8 cellular contexts compared by ENCODE assay signal in the genomic region with DNA sequence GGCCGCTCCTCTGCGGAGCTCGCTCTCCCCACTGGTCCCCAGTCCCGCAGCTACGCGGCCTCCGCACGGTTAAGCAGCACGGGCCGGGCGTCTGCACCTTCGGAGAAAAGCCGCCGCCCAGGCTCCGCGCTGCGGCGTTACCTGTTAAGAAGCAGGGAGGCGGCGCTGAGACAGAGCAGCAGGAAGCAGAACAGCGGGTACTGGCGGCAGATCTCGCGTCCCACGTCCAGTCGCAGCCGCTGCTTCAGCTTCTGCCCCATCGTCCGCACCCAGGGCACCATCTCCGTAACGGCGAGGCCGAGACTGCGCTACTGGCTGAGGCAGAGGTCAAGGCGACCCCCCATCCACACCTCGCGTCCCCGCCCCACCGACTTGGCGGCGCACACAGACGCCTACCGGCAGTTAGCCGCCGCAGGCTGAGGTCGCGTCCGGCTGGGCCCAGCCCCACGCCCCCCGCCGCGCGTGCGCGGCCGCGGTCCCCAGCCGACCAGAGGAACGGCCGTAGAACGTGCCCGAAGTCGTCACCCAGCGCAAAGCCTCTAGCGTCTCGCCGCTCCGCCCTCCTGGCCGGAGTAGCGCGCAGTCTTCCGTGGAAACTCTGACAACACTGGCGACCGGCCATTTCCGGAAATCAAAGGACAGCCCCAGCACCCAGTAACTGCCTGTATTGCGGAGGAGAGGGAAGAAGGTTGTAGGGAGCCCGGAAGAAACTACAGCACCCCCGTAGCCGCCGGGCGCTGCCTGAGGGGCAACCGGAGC. TPM values are rescaled to one million over a fixed set of nuclear protein-coding genes. Genes with fewer than 3 reads are reported as not detected.
A peak's percentile ranks its signal among the peaks of the same experiment; 100 is the strongest.
DNase-seq lines count a peak whose midpoint lies in the region; ATAC-seq and TF ChIP-seq lines count a peak whose summit lies in the region.

A gene with protein sequence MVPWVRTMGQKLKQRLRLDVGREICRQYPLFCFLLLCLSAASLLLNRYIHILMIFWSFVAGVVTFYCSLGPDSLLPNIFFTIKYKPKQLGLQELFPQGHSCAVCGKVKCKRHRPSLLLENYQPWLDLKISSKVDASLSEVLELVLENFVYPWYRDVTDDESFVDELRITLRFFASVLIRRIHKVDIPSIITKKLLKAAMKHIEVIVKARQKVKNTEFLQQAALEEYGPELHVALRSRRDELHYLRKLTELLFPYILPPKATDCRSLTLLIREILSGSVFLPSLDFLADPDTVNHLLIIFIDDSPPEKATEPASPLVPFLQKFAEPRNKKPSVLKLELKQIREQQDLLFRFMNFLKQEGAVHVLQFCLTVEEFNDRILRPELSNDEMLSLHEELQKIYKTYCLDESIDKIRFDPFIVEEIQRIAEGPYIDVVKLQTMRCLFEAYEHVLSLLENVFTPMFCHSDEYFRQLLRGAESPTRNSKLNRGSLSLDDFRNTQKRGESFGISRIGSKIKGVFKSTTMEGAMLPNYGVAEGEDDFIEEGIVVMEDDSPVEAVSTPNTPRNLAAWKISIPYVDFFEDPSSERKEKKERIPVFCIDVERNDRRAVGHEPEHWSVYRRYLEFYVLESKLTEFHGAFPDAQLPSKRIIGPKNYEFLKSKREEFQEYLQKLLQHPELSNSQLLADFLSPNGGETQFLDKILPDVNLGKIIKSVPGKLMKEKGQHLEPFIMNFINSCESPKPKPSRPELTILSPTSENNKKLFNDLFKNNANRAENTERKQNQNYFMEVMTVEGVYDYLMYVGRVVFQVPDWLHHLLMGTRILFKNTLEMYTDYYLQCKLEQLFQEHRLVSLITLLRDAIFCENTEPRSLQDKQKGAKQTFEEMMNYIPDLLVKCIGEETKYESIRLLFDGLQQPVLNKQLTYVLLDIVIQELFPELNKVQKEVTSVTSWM (minus strand): TSS at position 421 of the 759 bp plus-strand sequence. CDS start 140 bp downstream, at position 281.

- in situ Hi-C loops in IMR-90 (cut with MboI; ENCODE audit: low sequenced_read_pairs): no loop called here

- peak within 1 kb of the TSS; percentile 97 for H3K4ac ChIP-seq in IMR-90 (ENCODE audit: low read depth, low read length)

- peak within 1 kb of the TSS; percentile 92 for H3K9ac ChIP-seq in IMR-90 (ENCODE audit: low read depth, low read length)
- H3K9ac ChIP-seq in mucosa of rectum (ENCODE audit: low read depth in 1 of 2, low read length in 2 of 2): peak within 1 kb of the TSS; percentile 94 to 98

- peak within 1 kb of the TSS; percentile 69 for H3K18ac ChIP-seq in IMR-90 (ENCODE audit: low read depth, low read length)

- WGBS in IMR-90 (ENCODE audit: extremely low coverage in 2 of 2, insufficient read length in 1 of 2), 2 experiments: 0% methylated on average over 34 of the region's 82 CpGs; no CpG with 5 or more reads in 1 of the 2 experiments

- H4K20me1 ChIP-seq in IMR-90 (ENCODE audit: insufficient read depth, low read length) (peaks cover 5% of the 10 kb centered on the region; the same call in 1 of the 2 replicates), PC-9 (ENCODE audit: insufficient read depth) (no peaks in the 10 kb centered on the region; the same call in 1 of the 2 replicates)

- peak within 1 kb of the TSS; percentile 95 for H3K23ac ChIP-seq in IMR-90 (ENCODE audit: low read depth, low read length)

- POLR2A ChIA-PET in IMR-90 (lab: Charles Lee; ENCODE audit: unreplicated experiment) (no interaction called here), PC-9 (lab: Charles Lee; ENCODE audit: unreplicated experiment) (interaction anchor here (0.5 to 0.7 kb wide), 7 partner anchors 8 to 1257 kb away, joined by 3 to 6 read pairs (median 4); no protein-coding TSS in a partner anchor)

- BruUV-seq in IMR-90 (replicated peaks; lab: Mats Ljungman, UMichigan) (no TSS peak), PC-9 (replicated peaks; lab: Mats Ljungman, UMichigan) (no TSS peak)

- H3K9me2 ChIP-seq in PC-9 (ENCODE audit: insufficient read depth): no peaks in the 10 kb centered on the region

- TF ChIP-seq CTCF in IMR-90 (conservative IDR thresholded peaks at IDR 0.05; ENCODE audit: low read depth, low read length) (peak; percentile 10; the same call in 1 of the 2 replicates), PC-9 (conservative IDR thresholded peaks at IDR 0.05) (no peak)

- H3K27ac ChIP-seq in IMR-90 (ENCODE audit: insufficient read depth, low read length): peak within 1 kb of the TSS; percentile 92
- H3K27ac ChIP-seq in PC-9: peak within 1 kb of the TSS; percentile 76
- H3K27ac ChIP-seq in mucosa of rectum (ENCODE audit: low read depth in 2 of 2, low read length in 2 of 2): peak within 1 kb of the TSS; percentile 99

- peak; percentile 95 for DNase-seq in DMS53 (lab: John Stamatoyannopoulos, UW)
- DNase-seq in IMR-90: peak; percentile 94
- DNase-seq in PC-9: peak; percentile 85 to 92
- DNase-seq in activated T-cell treated with anti-CD3 and anti-CD28 coated beads, Interleukin-2, amount 50 U/mL, for 1 hour: peak; percentile 77
- peak; percentile 90 to 91 for DNase-seq in erythroblast (lab: John Stamatoyannopoulos, UW)
- peak; percentile 46 to 61 for DNase-seq in stimulated activated CD8-positive, alpha-beta memory T cell treated with anti-CD3 and anti-CD28 coated beads, Interleukin-4, amount 100 ng/mL, for 4 hours (ENCODE audit: low read depth in 2 of 2, low spot score in 1 of 2)

- peak; percentile 6; the same call in 1 of the 2 replicates for TF ChIP-seq RAD21 in IMR-90 (IDR thresholded peaks at IDR 0.05; ENCODE audit: low read length)

- H2BK15ac ChIP-seq in IMR-90 (ENCODE audit: low read depth, low read length): peak within 1 kb of the TSS; percentile 24; the same call in 1 of the 3 replicates

- peak within 1 kb of the TSS; percentile 65 for H2AK5ac ChIP-seq in IMR-90 (ENCODE audit: low read depth, low read length)

- no peaks in the 10 kb centered on the region for H3K36me3 ChIP-seq in IMR-90 (ENCODE audit: control insufficient read depth, insufficient read depth, low read length)
- H3K36me3 ChIP-seq in PC-9 (ENCODE audit: low read depth): no peaks in the 10 kb centered on the region
- H3K36me3 ChIP-seq in mucosa of rectum (ENCODE audit: control insufficient read depth in 2 of 2, insufficient read depth in 2 of 2, low read length in 2 of 2): no peaks in the 10 kb centered on the region

- peak within 1 kb of the TSS; percentile 59 for H3K56ac ChIP-seq in IMR-90 (ENCODE audit: extremely low read depth, insufficient read depth, low read length)

- peak within 1 kb of the TSS; percentile 91 for H2BK5ac ChIP-seq in IMR-90 (ENCODE audit: low read depth, low read length, poor library complexity, severe bottlenecking)

- no peaks in the 10 kb centered on the region for H3K9me1 ChIP-seq in IMR-90 (ENCODE audit: insufficient read depth, low read length)

- peak within 1 kb of the TSS; percentile 76 for H4K5ac ChIP-seq in IMR-90 (ENCODE audit: low read depth, low read length)

- peak; percentile 87 for TF ChIP-seq POLR2A in IMR-90 (IDR thresholded peaks at IDR 0.05; ENCODE audit: low read depth, low read length)
- peak; percentile 93 for TF ChIP-seq POLR2A in erythroblast (IDR thresholded peaks at IDR 0.05; ENCODE audit: low read length)

- peak within 1 kb of the TSS; percentile 49 to 90; a peak in 3 of 4 replicates for H4K8ac ChIP-seq in IMR-90 (ENCODE audit: low read depth in 2 of 2, low read length in 2 of 2)

- H3F3A ChIP-seq in PC-9 (ENCODE audit: insufficient read depth, low read depth): peaks cover 22% of the 10 kb centered on the region; the same call in 1 of the 2 replicates

- H3K79me1 ChIP-seq in IMR-90 (ENCODE audit: low read depth in 1 of 2, low read length in 2 of 2): peaks cover 23 to 30% of the 10 kb centered on the region in 2 experiments

- H3K9me3 ChIP-seq in IMR-90 (ENCODE audit: control insufficient read depth, insufficient read depth, low read length) (no peaks in the 10 kb centered on the region), PC-9 (ENCODE audit: insufficient read depth, low read depth) (no peaks in the 10 kb centered on the region), mucosa of rectum (ENCODE audit: control insufficient read depth in 2 of 2, low read length in 2 of 2) (no peaks in the 10 kb centered on the region)

- peak within 1 kb of the TSS; percentile 99 for H2AK9ac ChIP-seq in IMR-90 (replicated peaks; ENCODE audit: low read depth, low read length, poor library complexity)

- no peak within 1 kb of the TSS for H2BK20ac ChIP-seq in IMR-90 (ENCODE audit: low read depth, low read length)

- H4K91ac ChIP-seq in IMR-90 (ENCODE audit: insufficient read depth, low read depth, low read length): peak within 1 kb of the TSS; percentile 81

- CTCF ChIA-PET in IMR-90 (lab: Yijun Ruan, JAX): no interaction called here
- CTCF ChIA-PET in PC-9 (lab: Charles Lee): no interaction called here

- H3K4me3 ChIP-seq in IMR-90 (ENCODE audit: insufficient read depth, low read depth, low read length) (peak within 1 kb of the TSS; percentile 84), PC-9 (peak within 1 kb of the TSS; percentile 84), mucosa of rectum (ENCODE audit: low read length in 2 of 2) (peak within 1 kb of the TSS; percentile 97 to 98)

- H3K14ac ChIP-seq in IMR-90 (replicated peaks; ENCODE audit: low read depth, low read length): peak within 1 kb of the TSS; percentile 91

- H3K27me3 ChIP-seq in IMR-90 (ENCODE audit: control insufficient read depth, insufficient read depth, low read length) (no peaks in the 10 kb centered on the region), PC-9 (ENCODE audit: insufficient read depth, low read depth) (no peaks in the 10 kb centered on the region), mucosa of rectum (ENCODE audit: control insufficient read depth in 2 of 2, insufficient read depth in 2 of 2, low read length in 2 of 2) (no peaks in the 10 kb centered on the region)

- peaks cover 46% of the 10 kb centered on the region for H3K79me2 ChIP-seq in PC-9 (ENCODE audit: low read depth)

- H2AFZ ChIP-seq in IMR-90 (replicated peaks; ENCODE audit: low read length, poor library complexity) (peak within 1 kb of the TSS; percentile 98), PC-9 (peak within 1 kb of the TSS; percentile 84)

- intact Hi-C loops in IMR-90 (cut with micrococcal nuclease): loop anchor here (5.0 kb wide), 2 partner anchors 84 to 231 kb away; no protein-coding TSS in a partner anchor
- intact Hi-C loops in PC-9 (cut with micrococcal nuclease; ENCODE audit: unreplicated experiment): loop anchor here (1.0 to 5.0 kb wide), 5 partner anchors 50 to 239 kb away; no protein-coding TSS in a partner anchor

- peak within 1 kb of the TSS; percentile 65 for H2BK120ac ChIP-seq in IMR-90 (ENCODE audit: low read depth, low read length)

- H3K4me2 ChIP-seq in IMR-90 (ENCODE audit: low read depth, low read length): peak within 1 kb of the TSS; percentile 96
- peak within 1 kb of the TSS; percentile 81 for H3K4me2 ChIP-seq in PC-9

- H3K4me1 ChIP-seq in IMR-90 (ENCODE audit: control insufficient read depth, insufficient read depth, low read length) (peaks cover 2% of the 10 kb centered on the region; the same call in 1 of the 2 replicates), PC-9 (replicated peaks; ENCODE audit: insufficient read depth) (peaks cover 34% of the 10 kb centered on the region), mucosa of rectum (ENCODE audit: control insufficient read depth in 2 of 2, insufficient read depth in 2 of 2, low read length in 2 of 2) (peaks cover 4 to 16% of the 10 kb centered on the region in 2 donors)

- dilution Hi-C loops in IMR-90 (cut with HindIII; ENCODE audit: low sequenced_read_pairs, unreplicated experiment): no loop called here

- ATAC-seq in GM21529 (IDR thresholded peaks at IDR 0.05; ENCODE audit: unreplicated experiment): peak; percentile 85
- peak; percentile 94 for ATAC-seq in IMR-90 (ENCODE audit: low read depth)

RNA-seq across cellular contexts. Expression of the gene that starts here (rescaled TPM):
- 61.8 and 116 TPM in 2 replicates for total RNA-seq in IMR-90 (2012; rRNA removed)
- polyA plus RNA-seq in IMR-90 (2012; rRNA removed): 38.4 and 39.9 TPM in 2 replicates
- 13.0 and 24.5 TPM in 2 replicates for polyA plus RNA-seq in IMR-90 (2012; cell fraction: cytosol; rRNA removed)
- polyA plus RNA-seq in IMR-90 (2012; cell fraction: nucleus; rRNA removed; ENCODE audit: low replicate concordance): 38.3 and 116 TPM in 2 replicates
- 92.0 and 99.1 TPM in 2 replicates for total RNA-seq in PC-9 (2021)

Comparison
In these comparisons a context has a peak if more than half of its experiments do, and no peak if none do; other contexts are left out.
1. Peak in every context shown above with its lines: DNase-seq, ATAC-seq, H3K4me3 ChIP-seq and H3K27ac ChIP-seq.